ENCODE assay signal across 1 cellular context in genomic region chr1:16443975-16444745, GRCh38.
TF ChIP-seq lines count a peak whose summit lies in the region.

No MANE protein-coding gene starts in this region.

TF ChIP-seq in K562, 482 proteins besides CTCF, POLR2A, EP300 and RAD21 (continues in another document):
- peak; percentile 49; the same call in 1 of the 2 replicates for TF ChIP-seq ZNF592 (IDR thresholded peaks at IDR 0.05)
- TF ChIP-seq MAFF (IDR thresholded peaks at IDR 0.05; ENCODE audit: low read length) = peak; percentile 87
- no peak for TF ChIP-seq ZBTB5 (IDR thresholded peaks at IDR 0.05)
- TF ChIP-seq GATAD2A (IDR thresholded peaks at IDR 0.05) = no peak
- TF ChIP-seq FUS (optimal IDR thresholded peaks at IDR 0.05; ENCODE audit: low read depth, low read length) = no peak
- peak; percentile 26 for TF ChIP-seq TAF1 (IDR thresholded peaks at IDR 0.05; ENCODE audit: control insufficient read depth, extremely low read depth, insufficient read depth, low read length, severe bottlenecking)
- TF ChIP-seq RBFOX2 (IDR thresholded peaks at IDR 0.05; ENCODE audit: low read depth, low read length) = peak; percentile 51; the same call in 1 of the 2 replicates
- TF ChIP-seq NR2C2 (CRISPR knock-in tag; IDR thresholded peaks at IDR 0.05) = no peak
- TF ChIP-seq NR2C2 (tag; IDR thresholded peaks at IDR 0.05) = peak; percentile 30; the same call in 1 of the 2 replicates
- TF ChIP-seq SRF (CRISPR knock-in tag; IDR thresholded peaks at IDR 0.05) = 0 out of 4 replicates have a peak, but pooled peaks of 1 of the 2 experiments have one; percentile 1
- peak in 1 of 2 experiments; percentile 28; a peak in 1 of 4 replicates for TF ChIP-seq ETV6 (IDR thresholded peaks at IDR 0.05; ENCODE audit: borderline replicate concordance in 1 of 2, low read depth in 2 of 2, low read length in 1 of 2)
- 0 out of 2 replicates have a peak, but pooled peaks have one; percentile 16 for TF ChIP-seq ETV6 (CRISPR knock-in tag; IDR thresholded peaks at IDR 0.05; ENCODE audit: borderline replicate concordance)
- TF ChIP-seq JUN (IDR thresholded peaks at IDR 0.05; ENCODE audit: borderline replicate concordance, low read depth, low read length) = no peak
- no peak for TF ChIP-seq JUN (CRISPR knock-in tag; IDR thresholded peaks at IDR 0.05; ENCODE audit: borderline replicate concordance)
- TF ChIP-seq TCF7 (IDR thresholded peaks at IDR 0.05; ENCODE audit: borderline replicate concordance) = no peak
- peak; percentile 83 for TF ChIP-seq ZKSCAN1 (IDR thresholded peaks at IDR 0.05; ENCODE audit: low read depth, low read length)
- peak; percentile 49 for TF ChIP-seq POLR2G (IDR thresholded peaks at IDR 0.05; ENCODE audit: low read depth, low read length)
- peak in 1 of 3 experiments; percentile 16 for TF ChIP-seq YY1 (IDR thresholded peaks at IDR 0.05; ENCODE audit: borderline replicate concordance in 1 of 3, control insufficient read depth in 1 of 3, extremely low read depth in 1 of 3, insufficient read depth in 3 of 3, insufficient read length in 1 of 3, insufficient replicate concordance in 2 of 3, low read depth in 1 of 3, low read length in 2 of 3)
- TF ChIP-seq CTBP1 (IDR thresholded peaks at IDR 0.05; ENCODE audit: borderline replicate concordance) = peak; percentile 70; the same call in 1 of the 2 replicates
- TF ChIP-seq MAZ (CRISPR knock-in tag; conservative IDR thresholded peaks at IDR 0.05 in 1 of 2, IDR thresholded peaks at IDR 0.05 in 1 of 2) = peak; percentile 23 to 39; a peak in 1 of 4 replicates
- TF ChIP-seq CREB5 (CRISPR knock-in tag; IDR thresholded peaks at IDR 0.05) = no peak
- TF ChIP-seq JUND (IDR thresholded peaks at IDR 0.05; ENCODE audit: borderline replicate concordance, low read depth, low read length) = no peak
- peak; percentile 50; the same call in 1 of the 3 replicates for TF ChIP-seq JUND (tag; IDR thresholded peaks at IDR 0.05; ENCODE audit: borderline replicate concordance, low read depth, low read length)
- peak; percentile 58 for TF ChIP-seq ZFP36 (IDR thresholded peaks at IDR 0.05; ENCODE audit: low read depth, low read length, partially characterized antibody)
- peak; percentile 97 for TF ChIP-seq C11orf30 (IDR thresholded peaks at IDR 0.05; ENCODE audit: low read depth)
- TF ChIP-seq KLF1 (tag; IDR thresholded peaks at IDR 0.05) = 0 out of 2 replicates have a peak, but pooled peaks have one; percentile 34
- peak; percentile 98 for TF ChIP-seq ZNF316 (IDR thresholded peaks at IDR 0.05)
- peak; percentile 45; the same call in 1 of the 2 replicates for TF ChIP-seq POLR2AphosphoS5 (IDR thresholded peaks at IDR 0.05; ENCODE audit: control insufficient read depth, insufficient read depth, low read depth, low read length)
- peak; percentile 46; the same call in 1 of the 2 replicates for TF ChIP-seq ESRRA (IDR thresholded peaks at IDR 0.05; ENCODE audit: borderline replicate concordance, low read depth)
- 0 out of 4 replicates have a peak, but pooled peaks of 1 of the 2 experiments have one; percentile 37 for TF ChIP-seq ZNF639 (CRISPR knock-in tag; conservative IDR thresholded peaks at IDR 0.05 in 1 of 2, IDR thresholded peaks at IDR 0.05 in 1 of 2)
- peak; percentile 92 for TF ChIP-seq MAFG (tag; conservative IDR thresholded peaks at IDR 0.05)
- no peak for TF ChIP-seq ATF7 (IDR thresholded peaks at IDR 0.05)
- 0 out of 2 replicates have a peak, but pooled peaks have one; percentile 3 for TF ChIP-seq SMC3 (conservative IDR thresholded peaks at IDR 0.05; ENCODE audit: insufficient read depth, low read depth, low read length)
- TF ChIP-seq L3MBTL2 (IDR thresholded peaks at IDR 0.05) = 0 out of 2 replicates have a peak, but pooled peaks have one; percentile 11
- no peak for TF ChIP-seq COPS2 (conservative IDR thresholded peaks at IDR 0.05)
- TF ChIP-seq UBTF (IDR thresholded peaks at IDR 0.05; ENCODE audit: borderline replicate concordance in 1 of 2, low read depth in 2 of 2, low read length in 2 of 2) = 0 out of 4 replicates have a peak, but pooled peaks of 1 of the 2 experiments have one; percentile 49
- TF ChIP-seq KDM5B (IDR thresholded peaks at IDR 0.05; ENCODE audit: insufficient replicate concordance, low read depth, low read length) = no peak
- TF ChIP-seq CXXC5 (CRISPR knock-in tag; IDR thresholded peaks at IDR 0.05) = 0 out of 2 replicates have a peak, but pooled peaks have one; percentile 12
- no peak for TF ChIP-seq CBX5 (IDR thresholded peaks at IDR 0.05; ENCODE audit: borderline replicate concordance, low read depth)
- no peak for TF ChIP-seq TAL1 (IDR thresholded peaks at IDR 0.05)
- no peak for TF ChIP-seq PHF8 (IDR thresholded peaks at IDR 0.05; ENCODE audit: borderline replicate concordance, low read length)
- TF ChIP-seq ZFX (CRISPR knock-in tag; IDR thresholded peaks at IDR 0.05) = peak; percentile 6; the same call in 1 of the 2 replicates
- TF ChIP-seq STAT5A (IDR thresholded peaks at IDR 0.05; ENCODE audit: borderline replicate concordance, low read length) = 0 out of 2 replicates have a peak, but pooled peaks have one; percentile 6
- 0 out of 2 replicates have a peak, but pooled peaks have one; percentile 24 for TF ChIP-seq FOXP1 (CRISPR knock-in tag; IDR thresholded peaks at IDR 0.05)
- TF ChIP-seq ZBTB7A (IDR thresholded peaks at IDR 0.05; ENCODE audit: borderline replicate concordance, control insufficient read depth, low read depth, low read length) = peak; percentile 57; the same call in 1 of the 2 replicates
- TF ChIP-seq KAT7 (CRISPR knock-in tag; IDR thresholded peaks at IDR 0.05; ENCODE audit: borderline replicate concordance) = peak; percentile 73; the same call in 1 of the 2 replicates
- TF ChIP-seq MAFK (IDR thresholded peaks at IDR 0.05; ENCODE audit: low read length) = peak; percentile 88
- peak; percentile 68 for TF ChIP-seq TBP (optimal IDR thresholded peaks at IDR 0.05; ENCODE audit: low read depth, low read length)
- TF ChIP-seq ZNF449 (CRISPR knock-in tag; IDR thresholded peaks at IDR 0.05) = no peak
- TF ChIP-seq POU5F1 (IDR thresholded peaks at IDR 0.05; ENCODE audit: borderline replicate concordance, low read depth, low read length, partially characterized antibody) = no peak
- TF ChIP-seq CC2D1A (IDR thresholded peaks at IDR 0.05) = no peak
- peak in 1 of 2 experiments; percentile 73; a peak in 2 of 4 replicates for TF ChIP-seq RCOR1 (IDR thresholded peaks at IDR 0.05; ENCODE audit: borderline replicate concordance in 1 of 2, low read depth in 2 of 2, low read length in 2 of 2)
